ENCODE assay signal across 17 cellular contexts in the genomic region with DNA sequence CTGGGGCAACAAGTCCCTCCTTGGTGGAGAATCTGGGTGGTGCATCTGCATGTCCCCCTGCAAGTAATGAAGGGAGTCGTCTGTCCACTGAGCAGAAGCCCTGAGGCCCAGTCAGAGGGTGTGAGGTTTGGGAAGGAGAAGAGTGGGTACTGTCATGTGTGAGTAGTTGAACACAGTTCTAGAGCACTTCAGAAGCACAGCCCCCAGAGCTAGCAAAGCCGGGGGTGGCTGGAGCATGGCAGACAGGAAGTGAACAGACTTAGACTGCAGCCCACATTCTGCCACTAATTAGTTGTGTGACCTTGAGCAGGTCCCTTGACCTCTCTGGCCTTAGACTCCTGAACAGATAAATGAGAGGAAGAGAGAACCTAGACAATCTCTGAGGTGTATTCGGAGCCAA.
DNase-seq lines count a peak whose midpoint lies in the region; ATAC-seq and TF ChIP-seq lines count a peak whose summit lies in the region.
"Had no signal": no experiment of that assay in that cellular context is flagged by ENCODE, and none has a peak within 500 bp of the region (broad histone marks: within the 10 kb centered on the region; RNA-seq: fewer than 3 reads in every experiment).

No MANE protein-coding gene starts in this region.

- intact Hi-C loops in activated CD4-positive, alpha-beta T cell treated with anti-CD3 and anti-CD28 coated beads for 36 hours (cut with DNase I, micrococcal nuclease) = no loop called here
- intact Hi-C loops in OCI-LY7 (cut with micrococcal nuclease; ENCODE audit: unreplicated experiment) (no loop called here), stomach (cut with DNase I; ENCODE audit: low total_unique reads) (no loop called here)

- no peaks in the 10 kb centered on the region for H4K20me1 ChIP-seq in OCI-LY7 (ENCODE audit: insufficient read depth, low read length)

- POLR2A ChIA-PET in activated CD4-positive, alpha-beta T cell treated with anti-CD3 and anti-CD28 coated beads for 36 hours (lab: Charles Lee) = interaction anchor here (0.6 to 0.7 kb wide), 2 partner anchors 56 to 982 kb away, joined by 3 read pairs; no protein-coding TSS in a partner anchor
- POLR2A ChIA-PET in OCI-LY7 (lab: Charles Lee) = interaction anchor here (0.8 kb wide), 1 partner anchor 10 kb away, joined by 3 read pairs; no protein-coding TSS in a partner anchor

- H3K27me3 Mint-ChIP-seq in activated CD4-positive, alpha-beta T cell treated with anti-CD3 and anti-CD28 coated beads for 36 hours = no peaks in the 10 kb centered on the region
- H3K27me3 Mint-ChIP-seq: IgD-negative memory B cell had no signal

- H2AFZ ChIP-seq in OCI-LY7 (ENCODE audit: low read length) = no peak overlapping the region
- H2AFZ ChIP-seq: PC-9 had no signal

- no peaks in the 10 kb centered on the region for H3K9me3 ChIP-seq in OCI-LY7 (ENCODE audit: low read length)
- H3K9me3 ChIP-seq in stomach = no peaks in the 10 kb centered on the region

- H3K9me2 ChIP-seq in OCI-LY7 (ENCODE audit: insufficient read depth, low read length) = no peaks in the 10 kb centered on the region

- no peak for TF ChIP-seq POLR2A in stomach (IDR thresholded peaks at IDR 0.05)

- H3K27ac Mint-ChIP-seq in activated CD4-positive, alpha-beta T cell treated with anti-CD3 and anti-CD28 coated beads for 36 hours = no peak overlapping the region
- H3K27ac Mint-ChIP-seq: IgD-negative memory B cell had no signal

- H3K4me3 Mint-ChIP-seq in activated CD4-positive, alpha-beta T cell treated with anti-CD3 and anti-CD28 coated beads for 36 hours = no peak overlapping the region
- H3K4me3 Mint-ChIP-seq: IgD-negative memory B cell had no signal

- no TSS peak for BruUV-seq in OCI-LY7 (replicated peaks; lab: Mats Ljungman, UMichigan)

- H3K4me1 Mint-ChIP-seq in activated CD4-positive, alpha-beta T cell treated with anti-CD3 and anti-CD28 coated beads for 36 hours = peaks cover 1% of the 10 kb centered on the region

- H3K36me3 Mint-ChIP-seq in activated CD4-positive, alpha-beta T cell treated with anti-CD3 and anti-CD28 coated beads for 36 hours (ENCODE audit: low read depth) = no peaks in the 10 kb centered on the region
- H3K36me3 Mint-ChIP-seq: IgD-negative memory B cell had no signal

- H3K4me1 ChIP-seq in OCI-LY7 (ENCODE audit: insufficient read depth, low read length, poor library complexity, severe bottlenecking) (no peaks in the 10 kb centered on the region), stomach (peaks cover 9 to 19% (median 12%) of the 10 kb centered on the region in 4 donors)

- H3K27ac ChIP-seq in OCI-LY7 (ENCODE audit: low read depth, low read length, poor library complexity, severe bottlenecking) (no peak overlapping the region), coronary artery (no peak overlapping the region), stomach (no peak overlapping the region)
- H3K27ac ChIP-seq: 22Rv1, PC-9 had no signal

- H3K27me3 ChIP-seq in stomach = no peaks in the 10 kb centered on the region

- H3K79me2 ChIP-seq in OCI-LY7 (ENCODE audit: insufficient read depth, low read depth, low read length) = no peaks in the 10 kb centered on the region

- peak; percentile 26 for DNase-seq in activated CD4-positive, alpha-beta T cell treated with anti-CD3 and anti-CD28 coated beads for 36 hours
- DNase-seq in activated CD4-positive, alpha-beta T cell treated with anti-CD3 and anti-CD28 coated beads for 48 hours = no peak
- DNase-seq in OCI-LY7 (ENCODE audit: low spot score) (peak; percentile 6), coronary artery (ENCODE audit: low spot score) (peak; percentile 29), stomach (peak; percentile 2), foreskin fibroblast (no peak)
- DNase-seq: EL, H7, NCI-H1048, NCI-H146, NCI-H2081 treated with DMSO at 0.1 percent for 48 hours, NCI-H526, PC-9 had no signal

- ATAC-seq in activated CD4-positive, alpha-beta T cell treated with anti-CD3 and anti-CD28 coated beads for 36 hours = no peak
- ATAC-seq in GM18511 (IDR thresholded peaks at IDR 0.05; ENCODE audit: unreplicated experiment) (no peak), HG03565 (IDR thresholded peaks at IDR 0.05; ENCODE audit: unreplicated experiment) (no peak)

- 71 to 96% (median 83%) methylated on average over 3 of the region's 3 CpGs for whole genome bisulfite sequencing in stomach, 5 donors

- CTCF ChIA-PET in activated CD4-positive, alpha-beta T cell treated with anti-CD3 and anti-CD28 coated beads for 36 hours (lab: Charles Lee) = interaction anchor here (0.8 to 2.0 kb wide), 3 partner anchors 27 to 1082 kb away, joined by 3 to 7 read pairs (median 3); no protein-coding TSS in a partner anchor
- CTCF ChIA-PET in OCI-LY7 (lab: Charles Lee; ENCODE audit: unreplicated experiment) = no interaction called here

- H3K4me3 ChIP-seq in OCI-LY7 (ENCODE audit: low read depth, low read length, poor library complexity, severe bottlenecking) (no peak overlapping the region), coronary artery (no peak overlapping the region), stomach (no peak overlapping the region), foreskin fibroblast (ENCODE audit: low read depth in 1 of 2, low read length in 2 of 2) (no peak overlapping the region)
- H3K4me3 ChIP-seq: PC-9 had no signal

- H3K9me3 Mint-ChIP-seq in activated CD4-positive, alpha-beta T cell treated with anti-CD3 and anti-CD28 coated beads for 36 hours (ENCODE audit: low read depth) = peaks cover 6% of the 10 kb centered on the region

- no peak for TF ChIP-seq EP300 in stomach (IDR thresholded peaks at IDR 0.05)

- H3K4me2 ChIP-seq in OCI-LY7 (ENCODE audit: low read length) = no peak overlapping the region
- H3K4me2 ChIP-seq: PC-9 had no signal

- TF ChIP-seq CTCF in OCI-LY7 (conservative IDR thresholded peaks at IDR 0.05; ENCODE audit: low read length) = no peak
- no peak for TF ChIP-seq CTCF in coronary artery (IDR thresholded peaks at IDR 0.05)
- no peak for TF ChIP-seq CTCF in stomach (IDR thresholded peaks at IDR 0.05)
- no peak for TF ChIP-seq CTCF in foreskin fibroblast (IDR thresholded peaks at IDR 0.05; ENCODE audit: low read depth, low read length)

- H3K36me3 ChIP-seq in OCI-LY7 (ENCODE audit: insufficient read depth, low read length) (no peaks in the 10 kb centered on the region), stomach (no peaks in the 10 kb centered on the region)

Comparison
In these comparisons a context has a peak if more than half of its experiments do, and no peak if none do; other contexts are left out.
1. DNase-seq: peak in activated CD4-positive, alpha-beta T cell treated with anti-CD3 and anti-CD28 coated beads for 36 hours (single experiment), OCI-LY7 (single experiment), coronary artery (single experiment) and stomach (single experiment); none in activated CD4-positive, alpha-beta T cell treated with anti-CD3 and anti-CD28 coated beads for 48 hours (single experiment) and foreskin fibroblast (0 of 2).